Comparison of ENCODE assay signal across 8 cellular contexts in the genomic region with DNA sequence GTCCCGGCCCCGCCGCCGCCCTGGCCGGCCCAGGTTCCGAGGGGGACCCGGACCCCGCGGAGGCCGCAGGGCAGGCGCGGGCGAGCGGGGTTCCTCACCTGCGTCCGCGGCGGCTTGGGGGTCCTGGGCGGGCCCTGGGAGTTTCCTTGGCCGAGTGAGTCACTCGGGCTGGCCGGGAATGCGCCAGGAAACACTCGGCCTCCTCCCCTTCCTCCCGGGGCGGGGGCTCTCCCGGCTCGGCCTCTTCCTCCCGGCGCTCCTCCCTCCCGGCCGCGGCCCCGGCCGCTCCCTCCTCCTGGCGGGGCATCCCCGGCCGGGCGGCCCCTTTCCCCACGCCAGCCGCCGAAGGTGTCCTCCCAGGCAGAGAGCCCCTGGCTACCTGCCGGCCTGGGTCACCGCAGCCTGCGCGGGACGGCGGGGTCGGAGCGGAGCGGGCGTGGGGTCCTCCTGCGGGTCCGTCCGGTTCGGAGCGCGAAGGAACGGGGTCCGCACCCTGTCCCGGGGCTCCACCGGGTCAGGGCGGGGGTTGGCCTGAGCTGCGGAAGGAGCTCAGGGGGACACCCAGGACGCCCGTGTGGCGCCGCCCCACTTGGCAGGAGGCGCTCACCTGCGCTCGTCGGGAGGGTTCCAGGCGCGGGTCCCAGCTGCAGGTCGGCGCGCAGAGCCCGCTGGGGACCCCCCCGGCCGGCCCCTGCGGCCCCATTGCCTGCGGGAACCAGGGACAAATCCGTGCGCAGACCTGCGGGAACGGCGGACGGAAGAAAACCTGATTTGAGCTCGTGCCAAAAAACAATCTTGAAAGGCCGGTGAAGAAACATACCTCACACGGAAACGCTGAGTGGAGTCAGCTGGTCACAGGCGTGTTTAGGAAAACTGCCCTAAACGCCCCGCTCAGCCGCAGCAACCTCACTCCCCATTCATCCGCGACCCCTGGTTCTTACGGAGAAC. TPM values are rescaled to one million over a fixed set of nuclear protein-coding genes. Genes with fewer than 3 reads are reported as not detected.
A peak's percentile ranks its signal among the peaks of the same experiment; 100 is the strongest.
DNase-seq lines count a peak whose midpoint lies in the region; ATAC-seq, FAIRE-seq and TF ChIP-seq lines count a peak whose summit lies in the region.

A gene (minus strand): TSS at position 180 of the 948 bp plus-strand sequence. CDS start 33,083 bp downstream, outside the sequence.

- FAIRE-seq in frontal cortex (lab: Jason Lieb, UNC): no peak

- H3K4me1 ChIP-seq in aorta (ENCODE audit: control insufficient read depth in 1 of 2, insufficient read depth in 2 of 2, low read length in 2 of 2): peaks cover 0 to 2% of the 10 kb centered on the region in 2 donors

- no peaks in the 10 kb centered on the region for H3K27me3 ChIP-seq in aorta (ENCODE audit: control insufficient read depth in 1 of 2, insufficient read depth in 2 of 2, low read length in 1 of 2)

- peaks cover 15% of the 10 kb centered on the region for H3K4me1 Mint-ChIP-seq in activated naive CD4-positive, alpha-beta T cell treated with anti-CD3 and anti-CD28 coated beads, Interleukin-2, amount 50 U/mL, for 24 hours
- peaks cover 16% of the 10 kb centered on the region for H3K4me1 Mint-ChIP-seq in nephron progenitor cell

- H3K36me3 ChIP-seq in aorta (ENCODE audit: control insufficient read depth in 1 of 2, insufficient read depth in 2 of 2, low read length in 1 of 2): no peaks in the 10 kb centered on the region

- ATAC-seq in HG02973 (IDR thresholded peaks at IDR 0.05; ENCODE audit: unreplicated experiment) (peak; percentile 52), aorta (ENCODE audit: low FRiP score) (peak; percentile 96)

- no peak within 1 kb of the TSS for H3K27ac Mint-ChIP-seq in activated naive CD4-positive, alpha-beta T cell treated with anti-CD3 and anti-CD28 coated beads, Interleukin-2, amount 50 U/mL, for 24 hours
- no peak within 1 kb of the TSS for H3K27ac Mint-ChIP-seq in nephron progenitor cell

- TF ChIP-seq CTCF in GM13976 (IDR thresholded peaks at IDR 0.05; ENCODE audit: borderline replicate concordance, control extremely low read depth, extremely low read depth, insufficient read depth, missing control alignments): no peak
- no peak for TF ChIP-seq CTCF in nephron progenitor cell (IDR thresholded peaks at IDR 0.05)

- 1% methylated on average over 72 to 99 of the region's 99 CpGs for WGBS in aorta, 2 donors

- DNase-seq in AG08395 (ENCODE audit: low spot score) (peak; percentile 97), GM13976 (ENCODE audit: low spot score) (peak; percentile 90), NCI-H510A (lab: John Stamatoyannopoulos, UW) (peak; percentile 52), frontal cortex (ENCODE audit: low spot score in 2 of 2) (peak; percentile 88 to 93), nephron progenitor cell (peak; percentile 80), aorta (peak; percentile 92 to 96)

- H3K27ac ChIP-seq in aorta (ENCODE audit: low read depth in 1 of 2, low read length in 2 of 2): peak within 1 kb of the TSS; percentile 52 to 55

- in situ Hi-C loops in GM13976 (cut with MboI; ENCODE audit: low sequenced_read_pairs, unreplicated experiment): no loop called here

- H3K27me3 Mint-ChIP-seq in activated naive CD4-positive, alpha-beta T cell treated with anti-CD3 and anti-CD28 coated beads, Interleukin-2, amount 50 U/mL, for 24 hours: peaks cover 12% of the 10 kb centered on the region
- peaks cover 19% of the 10 kb centered on the region for H3K27me3 Mint-ChIP-seq in nephron progenitor cell (ENCODE audit: low read depth, poor library complexity)

- no peaks in the 10 kb centered on the region for H3K9me3 Mint-ChIP-seq in activated naive CD4-positive, alpha-beta T cell treated with anti-CD3 and anti-CD28 coated beads, Interleukin-2, amount 50 U/mL, for 24 hours
- H3K9me3 Mint-ChIP-seq in nephron progenitor cell: no peaks in the 10 kb centered on the region

- intact Hi-C loops in aorta (cut with DNase I): loop anchor here (2.0 to 10.0 kb wide), 4 partner anchors 32 to 57 kb away; a partner anchor contains a TSS

- H3K9me3 ChIP-seq in aorta (ENCODE audit: control insufficient read depth, low read length): no peaks in the 10 kb centered on the region

- peak within 1 kb of the TSS; percentile 92 for H3K4me3 Mint-ChIP-seq in activated naive CD4-positive, alpha-beta T cell treated with anti-CD3 and anti-CD28 coated beads, Interleukin-2, amount 50 U/mL, for 24 hours
- H3K4me3 Mint-ChIP-seq in nephron progenitor cell: peak within 1 kb of the TSS; percentile 93

- no peaks in the 10 kb centered on the region for H3K36me3 Mint-ChIP-seq in activated naive CD4-positive, alpha-beta T cell treated with anti-CD3 and anti-CD28 coated beads, Interleukin-2, amount 50 U/mL, for 24 hours
- no peaks in the 10 kb centered on the region for H3K36me3 Mint-ChIP-seq in nephron progenitor cell (ENCODE audit: low read depth)

- peak within 1 kb of the TSS; percentile 94 to 97 for H3K4me3 ChIP-seq in aorta (ENCODE audit: low read length in 2 of 2)

RNA-seq across cellular contexts. Expression of the gene that starts here (rescaled TPM):
- total RNA-seq in frontal cortex: 48.9 TPM
- total RNA-seq in aorta: 100 to 1,000 TPM; 160 to 172 TPM
- polyA plus RNA-seq in aorta: 10 to 100 TPM; 46.5 to 48.1 TPM

Comparison
In these comparisons a context has a peak if more than half of its experiments do, and no peak if none do; other contexts are left out.
1. Peak in every context shown above with its lines: DNase-seq, ATAC-seq, H3K4me3 ChIP-seq and H3K27ac ChIP-seq.